Comparison of ENCODE assay signal across 30 cellular contexts in genomic region chr12:126228936-126229335, GRCh38.
"Had no signal": no experiment of that assay in that cellular context is flagged by ENCODE, and none has a peak within 500 bp of the region (broad histone marks: within the 10 kb centered on the region; RNA-seq: fewer than 3 reads in every experiment).

No MANE protein-coding gene starts in this region.

- DNase-seq: Karpas-422, Kasumi-1, MG63, MM.1S, MV-4-11, NCI-H1048, NCI-H1092, NCI-H1092 treated with DMSO at 0.1 percent for 48 hours, NCI-H1417, NCI-H1417 treated with DMSO at 0.1 percent for 48 hours, NCI-H1436, NCI-H1436 treated with DMSO at 0.1 percent for 48 hours, NCI-H146, NCI-H1694, NCI-H1694 treated with DMSO at 0.1 percent for 48 hours, NCI-H187, NCI-H187 treated with DMSO at 0.1 percent for 48 hours, NCI-H1930, NCI-H2029 treated with DMSO at 0.1 percent for 48 hours, NCI-H2081, NCI-H2081 treated with DMSO at 0.1 percent for 48 hours, NCI-H2107, NCI-H2171, NCI-H2171 treated with DMSO at 0.1 percent for 48 hours, NCI-H2227 treated with DMSO at 0.1 percent for 48 hours, NCI-H226, NCI-H345, NCI-H446, NCI-H446 treated with DMSO at 0.1 percent for 48 hours, NCI-H524 had no signal
